ENCODE assay signal across 8 cellular contexts in the genomic region with DNA sequence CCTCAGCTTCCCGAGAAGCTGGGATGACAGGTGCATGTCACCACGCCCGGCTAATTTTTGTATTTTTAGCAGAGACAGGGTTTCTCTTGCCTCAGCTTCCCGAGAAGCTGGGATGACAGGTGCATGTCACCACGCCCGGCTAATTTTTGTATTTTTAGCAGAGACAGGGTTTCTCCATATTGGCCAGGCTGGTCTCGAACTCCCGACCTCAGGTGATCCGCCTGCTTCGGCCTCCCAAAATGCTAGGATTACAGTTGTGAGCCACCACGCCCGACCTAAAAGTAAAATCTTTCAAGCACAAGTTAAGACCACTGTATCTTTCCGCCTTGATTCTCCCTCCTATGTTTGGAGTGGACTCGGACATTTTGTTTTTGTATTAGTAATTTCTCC. TPM values are rescaled to one million over a fixed set of nuclear protein-coding genes. Genes with fewer than 3 reads are reported as not detected.
DNase-seq lines count a peak whose midpoint lies in the region; ATAC-seq and TF ChIP-seq lines count a peak whose summit lies in the region.
"Not testable (repeated sequence)": the region's sequence is repeated elsewhere in the genome, so short reads cannot be mapped to it uniquely, and the experiment has no call there.

No MANE protein-coding gene starts in this region.

- not testable (repeated sequence) for H3K9me3 Mint-ChIP-seq in CD4-positive, alpha-beta T cell; IgD-negative memory B cell; activated CD4-positive, alpha-beta T cell treated with anti-CD3 and anti-CD28 coated beads, Interleukin-2, amount 10 ng/mL, durations not matched to agents 7 days and 5 days; activated naive CD8-positive, alpha-beta T cell (ENCODE audit: low read depth); endodermal cell; neural crest cell; stimulated activated naive CD8-positive, alpha-beta T cell treated with anti-CD3 and anti-CD28 coated beads, Interleukin-15, amount 100 ng/mL, for 72 hours

- not testable (repeated sequence) for H3K9ac ChIP-seq in endodermal cell (ENCODE audit: extremely low read depth, low read length, poor library complexity, severe bottlenecking)

- DNase-seq in CD4-positive, alpha-beta T cell; activated CD4-positive, alpha-beta T cell treated with anti-CD3 and anti-CD28 coated beads, Interleukin-2, amount 10 ng/mL, durations not matched to agents 7 days and 5 days; endodermal cell; neural crest cell (ENCODE audit: low read depth, low spot score); stimulated activated naive CD8-positive, alpha-beta T cell treated with anti-CD3 and anti-CD28 coated beads, Interleukin-15, amount 100 ng/mL, for 72 hours: not testable (repeated sequence)
- DNase-seq in myocyte (ENCODE audit: low read depth) = peak; percentile 14

- H3K4me1 ChIP-seq in endodermal cell (ENCODE audit: control insufficient read depth, insufficient read depth, low read length) = not testable (repeated sequence)

- H3K27ac Mint-ChIP-seq in CD4-positive, alpha-beta T cell; IgD-negative memory B cell; endodermal cell; neural crest cell (ENCODE audit: unreplicated experiment); stimulated activated naive CD8-positive, alpha-beta T cell treated with anti-CD3 and anti-CD28 coated beads, Interleukin-15, amount 100 ng/mL, for 72 hours: not testable (repeated sequence)
- peak overlapping the region; percentile 25 for H3K27ac Mint-ChIP-seq in activated CD4-positive, alpha-beta T cell treated with anti-CD3 and anti-CD28 coated beads, Interleukin-2, amount 10 ng/mL, durations not matched to agents 7 days and 5 days
- H3K27ac Mint-ChIP-seq in activated naive CD8-positive, alpha-beta T cell = peak overlapping the region; percentile 16

- H3K27me3 Mint-ChIP-seq in CD4-positive, alpha-beta T cell; IgD-negative memory B cell; activated naive CD8-positive, alpha-beta T cell; endodermal cell (ENCODE audit: insufficient read depth); neural crest cell (ENCODE audit: low read depth); stimulated activated naive CD8-positive, alpha-beta T cell treated with anti-CD3 and anti-CD28 coated beads, Interleukin-15, amount 100 ng/mL, for 72 hours: not testable (repeated sequence)
- peaks cover 14% of the 10 kb centered on the region for H3K27me3 Mint-ChIP-seq in activated CD4-positive, alpha-beta T cell treated with anti-CD3 and anti-CD28 coated beads, Interleukin-2, amount 10 ng/mL, durations not matched to agents 7 days and 5 days

- POLR2A ChIA-PET in CD4-positive, alpha-beta T cell (lab: Charles Lee) = interaction anchor here (2.1 kb wide), 1 partner anchor 316 kb away, joined by 11 read pairs; no protein-coding TSS in a partner anchor
- POLR2A ChIA-PET in activated CD4-positive, alpha-beta T cell treated with anti-CD3 and anti-CD28 coated beads, Interleukin-2, amount 10 ng/mL, durations not matched to agents 7 days and 5 days (lab: Charles Lee) = not testable (repeated sequence)

- H3K36me3 Mint-ChIP-seq in CD4-positive, alpha-beta T cell (ENCODE audit: low read depth); IgD-negative memory B cell; activated naive CD8-positive, alpha-beta T cell; endodermal cell (ENCODE audit: low read depth); neural crest cell (ENCODE audit: low read depth): not testable (repeated sequence)
- H3K36me3 Mint-ChIP-seq in activated CD4-positive, alpha-beta T cell treated with anti-CD3 and anti-CD28 coated beads, Interleukin-2, amount 10 ng/mL, durations not matched to agents 7 days and 5 days (ENCODE audit: low read depth) = peaks cover 11% of the 10 kb centered on the region

- CTCF ChIA-PET in CD4-positive, alpha-beta T cell (lab: Charles Lee); activated CD4-positive, alpha-beta T cell treated with anti-CD3 and anti-CD28 coated beads, Interleukin-2, amount 10 ng/mL, durations not matched to agents 7 days and 5 days (lab: Charles Lee): not testable (repeated sequence)

- peak overlapping the region; percentile 80 for H3K4me3 Mint-ChIP-seq in CD4-positive, alpha-beta T cell
- H3K4me3 Mint-ChIP-seq in IgD-negative memory B cell (peak overlapping the region; percentile 18 to 82 (median 56)), endodermal cell (peak overlapping the region; percentile 11), neural crest cell (peak overlapping the region; percentile 84)
- not testable (repeated sequence) for H3K4me3 Mint-ChIP-seq in activated CD4-positive, alpha-beta T cell treated with anti-CD3 and anti-CD28 coated beads, Interleukin-2, amount 10 ng/mL, durations not matched to agents 7 days and 5 days
- H3K4me3 Mint-ChIP-seq in activated naive CD8-positive, alpha-beta T cell = peak overlapping the region; percentile 46
- H3K4me3 Mint-ChIP-seq in stimulated activated naive CD8-positive, alpha-beta T cell treated with anti-CD3 and anti-CD28 coated beads, Interleukin-15, amount 100 ng/mL, for 72 hours = peak overlapping the region; percentile 24 to 42

- H3K4me3 ChIP-seq in endodermal cell (ENCODE audit: low read length) = not testable (repeated sequence)

- H3K4me1 Mint-ChIP-seq in CD4-positive, alpha-beta T cell (ENCODE audit: low read depth) = peaks cover 23% of the 10 kb centered on the region
- H3K4me1 Mint-ChIP-seq in IgD-negative memory B cell = peaks cover 20 to 25% (median 20%) of the 10 kb centered on the region in 3 donors
- H3K4me1 Mint-ChIP-seq in activated CD4-positive, alpha-beta T cell treated with anti-CD3 and anti-CD28 coated beads, Interleukin-2, amount 10 ng/mL, durations not matched to agents 7 days and 5 days = peaks cover 23% of the 10 kb centered on the region
- H3K4me1 Mint-ChIP-seq in activated naive CD8-positive, alpha-beta T cell (ENCODE audit: low read depth) = peaks cover 27% of the 10 kb centered on the region
- peaks cover 32% of the 10 kb centered on the region for H3K4me1 Mint-ChIP-seq in endodermal cell
- H3K4me1 Mint-ChIP-seq in neural crest cell = peaks cover 33% of the 10 kb centered on the region
- H3K4me1 Mint-ChIP-seq in stimulated activated naive CD8-positive, alpha-beta T cell treated with anti-CD3 and anti-CD28 coated beads, Interleukin-15, amount 100 ng/mL, for 72 hours = peaks cover 32% of the 10 kb centered on the region

- not testable (repeated sequence) for H3K27me3 ChIP-seq in CD4-positive, alpha-beta T cell (ENCODE audit: control insufficient read depth, insufficient read depth, low read length); endodermal cell (ENCODE audit: control insufficient read depth, insufficient read depth, low read length, poor library complexity, severe bottlenecking)

- not testable (repeated sequence) for TF ChIP-seq CTCF in CD4-positive, alpha-beta T cell (IDR thresholded peaks at IDR 0.05); endodermal cell (conservative IDR thresholded peaks at IDR 0.05); neural crest cell (conservative IDR thresholded peaks at IDR 0.05)

- intact Hi-C loops in CD4-positive, alpha-beta T cell (cut with DNase I, micrococcal nuclease) = loop anchor here in 1 of 2 experiments (5.0 to 10.0 kb wide), 6 partner anchors 314 to 1976 kb away; partner anchors contain the start of genes CPSF3, ITGB1BP1, KIDINS220 and LPIN1

- WGBS in endodermal cell (ENCODE audit: insufficient coverage in 1 of 2, insufficient read length in 1 of 2), 2 experiments = 88 to 92% methylated on average over 12 to 14 of the region's 14 CpGs

- not testable (repeated sequence) for ATAC-seq in CD4-positive, alpha-beta T cell (ENCODE audit: poor library complexity); stimulated activated naive CD8-positive, alpha-beta T cell treated with anti-CD3 and anti-CD28 coated beads, Interleukin-15, amount 100 ng/mL, for 72 hours

- H3K27ac ChIP-seq in CD4-positive, alpha-beta T cell (ENCODE audit: low read depth, low read length); endodermal cell (ENCODE audit: low read depth, low read length): not testable (repeated sequence)

- not testable (repeated sequence) for H3K9me3 ChIP-seq in CD4-positive, alpha-beta T cell (ENCODE audit: control insufficient read depth, low read length); endodermal cell (ENCODE audit: control insufficient read depth, low read length)

- H3K36me3 ChIP-seq in endodermal cell (ENCODE audit: control insufficient read depth, insufficient read depth, low read length) = peaks cover 20% of the 10 kb centered on the region

RNA-seq across cellular contexts. Expression of gene PDIA6, which starts 1.2 kb away (rescaled TPM):
- 10 to 100 TPM; 25.5 to 26.3 TPM for total RNA-seq in CD4-positive, alpha-beta T cell
- 135 TPM for polyA plus RNA-seq in IgD-negative memory B cell
- 100 to 1,000 TPM; 127 to 136 TPM for total RNA-seq in activated CD4-positive, alpha-beta T cell treated with anti-CD3 and anti-CD28 coated beads, Interleukin-2, amount 10 ng/mL, durations not matched to agents 7 days and 5 days
- total RNA-seq in endodermal cell (100 to 1,000 TPM; 402 to 408 TPM), myocyte (260 and 472 TPM in 2 replicates), neural crest cell (235 and 248 TPM in 2 replicates)
- polyA plus RNA-seq in endodermal cell (2013, experiment 1 of 2) = 325 TPM
- 329 TPM for polyA plus RNA-seq in endodermal cell (2013, experiment 2 of 2)
- polyA plus RNA-seq in myocyte (2012) = 210 TPM
